ENCODE assay signal across 8 cellular contexts in genomic region chr12:75814856-75815754, GRCh38.
DNase-seq lines count a peak whose midpoint lies in the region; ATAC-seq and TF ChIP-seq lines count a peak whose summit lies in the region.

No MANE protein-coding gene starts in this region.

- H3K27me3 Mint-ChIP-seq in CD8-positive, alpha-beta memory T cell, result no peaks in the 10 kb centered on the region
- no peaks in the 10 kb centered on the region for H3K27me3 Mint-ChIP-seq in T-cell

- DNase-seq in CD8-positive, alpha-beta memory T cell, result peak in 1 of 5 donors; percentile 32
- DNase-seq in HCT116 (ENCODE audit: low read depth, low spot score) (no peak), T-cell (peak in 2 of 34 experiments; percentile 1 to 3), retinal pigment epithelial cell (ENCODE audit: low read depth) (peak; percentile 92), activated gamma-delta T cell (lab: John Stamatoyannopoulos, UW) (no peak), testis (no peak)

- H3K4me1 Mint-ChIP-seq in CD8-positive, alpha-beta memory T cell, result peaks cover 17 to 36% (median 20%) of the 10 kb centered on the region in 3 donors
- peaks cover 0 to 30% (median 18%) of the 10 kb centered on the region in 3 donors for H3K4me1 Mint-ChIP-seq in T-cell

- H3K4me1 ChIP-seq in CD8-positive, alpha-beta memory T cell (ENCODE audit: insufficient read depth, low read length), result no peaks in the 10 kb centered on the region
- H3K4me1 ChIP-seq in HCT116 (ENCODE audit: control insufficient read depth in 1 of 2, insufficient read depth in 2 of 2, low read length in 2 of 2), result peaks cover 36 to 63% of the 10 kb centered on the region in 2 experiments
- peaks cover 4 to 25% (median 15%) of the 10 kb centered on the region in 3 donors for H3K4me1 ChIP-seq in gastroesophageal sphincter
- peaks cover 5% of the 10 kb centered on the region for H3K4me1 ChIP-seq in testis

- H3K27ac Mint-ChIP-seq in CD8-positive, alpha-beta memory T cell, result peak overlapping the region; percentile 27 to 87 (median 54)
- H3K27ac Mint-ChIP-seq in T-cell, result peak overlapping the region; percentile 45 to 68

- no peaks in the 10 kb centered on the region for H3K9me3 Mint-ChIP-seq in CD8-positive, alpha-beta memory T cell
- H3K9me3 Mint-ChIP-seq in T-cell, result no peaks in the 10 kb centered on the region

- H2AFZ ChIP-seq in HCT116 (ENCODE audit: low read depth, low read length, poor library complexity, severe bottlenecking), result no peak overlapping the region

- no peaks in the 10 kb centered on the region for H4K20me1 ChIP-seq in HCT116 (ENCODE audit: insufficient read depth)

- WGBS in gastroesophageal sphincter (ENCODE audit: low coverage in 1 of 2), 2 donors, result 0 to 9% methylated on average over 4 to 6 of the region's 6 CpGs
- WGBS in testis, 2 donors, result 43 to 51% methylated on average over 6 of the region's 6 CpGs

- no peak overlapping the region for H3K4me3 ChIP-seq in CD8-positive, alpha-beta memory T cell (ENCODE audit: low read length)
- H3K4me3 ChIP-seq in HCT116 (replicated peaks in 1 of 2; ENCODE audit: low read depth in 1 of 2, low read length in 2 of 2), result no peak overlapping the region
- no peak overlapping the region for H3K4me3 ChIP-seq in gastroesophageal sphincter
- H3K4me3 ChIP-seq in retinal pigment epithelial cell (ENCODE audit: low read length), result no peak overlapping the region
- no peak overlapping the region for H3K4me3 ChIP-seq in testis

- POLR2A ChIA-PET in CD8-positive, alpha-beta memory T cell (lab: Charles Lee), result interaction anchor here (1.1 kb wide), 1 partner anchor 216 kb away, joined by 4 read pairs; the partner anchor contains the start of gene PHLDA1
- POLR2A ChIA-PET in HCT116 (lab: Charles Lee) (interaction anchor here (0.8 to 1.7 kb wide), 3 partner anchors 12 to 213 kb away, joined by 3 to 5 read pairs (median 4); no protein-coding TSS in a partner anchor), T-cell (lab: Charles Lee) (no interaction called here)

- TF ChIP-seq POLR2A in HCT116 (IDR thresholded peaks at IDR 0.05; ENCODE audit: borderline replicate concordance, extremely low read depth, insufficient read depth, insufficient read length) (no peak), gastroesophageal sphincter (IDR thresholded peaks at IDR 0.05) (no peak), testis (IDR thresholded peaks at IDR 0.05) (no peak)

- CTCF ChIA-PET in CD8-positive, alpha-beta memory T cell (lab: Charles Lee), result interaction anchor here (0.7 to 3.2 kb wide), 3 partner anchors 9 to 222 kb away, joined by 3 to 24 read pairs (median 9); partner anchors contain the start of gene PHLDA1
- CTCF ChIA-PET in HCT116 (lab: Charles Lee) (interaction anchor here (0.6 kb wide), 1 partner anchor 1186 kb away, joined by 3 read pairs; no protein-coding TSS in a partner anchor), T-cell (lab: Charles Lee) (interaction anchor here in 1 of 2 donors (1.4 kb wide), 1 partner anchor 225 kb away, joined by 3 read pairs; no protein-coding TSS in a partner anchor)

- no peak overlapping the region for H3K4me3 Mint-ChIP-seq in CD8-positive, alpha-beta memory T cell
- no peak overlapping the region for H3K4me3 Mint-ChIP-seq in T-cell

- intact Hi-C loops in HCT116 (cut with micrococcal nuclease), result no loop called here
- intact Hi-C loops in testis (cut with DNase I; ENCODE audit: low total_unique reads), result no loop called here

- TF ChIP-seq CTCF in HCT116 (IDR thresholded peaks at IDR 0.05 in 2 of 3, conservative IDR thresholded peaks at IDR 0.05 in 1 of 3; ENCODE audit: borderline replicate concordance in 1 of 3, insufficient read depth in 1 of 3, low read depth in 2 of 3, low read length in 2 of 3) (no peak), gastroesophageal sphincter (IDR thresholded peaks at IDR 0.05) (no peak), retinal pigment epithelial cell (conservative IDR thresholded peaks at IDR 0.05; ENCODE audit: low read depth, low read length) (no peak), testis (IDR thresholded peaks at IDR 0.05) (no peak)

- TF ChIP-seq EP300 in gastroesophageal sphincter (IDR thresholded peaks at IDR 0.05), result no peak

- no peaks in the 10 kb centered on the region for H3K36me3 ChIP-seq in CD8-positive, alpha-beta memory T cell (ENCODE audit: insufficient read depth, low read length)
- H3K36me3 ChIP-seq in HCT116 (ENCODE audit: control insufficient read depth in 1 of 2, insufficient read depth in 2 of 2, low read length in 2 of 2) (no peaks in the 10 kb centered on the region), gastroesophageal sphincter (no peaks in the 10 kb centered on the region), testis (ENCODE audit: low read depth, missing control alignments) (no peaks in the 10 kb centered on the region)

- no peaks in the 10 kb centered on the region for H3K9me3 ChIP-seq in CD8-positive, alpha-beta memory T cell (ENCODE audit: low read length)
- no peaks in the 10 kb centered on the region for H3K9me3 ChIP-seq in HCT116 (ENCODE audit: control insufficient read depth in 1 of 2, insufficient read depth in 1 of 2, low read depth in 1 of 2, low read length in 2 of 2)
- H3K9me3 ChIP-seq in gastroesophageal sphincter, result no peaks in the 10 kb centered on the region
- no peaks in the 10 kb centered on the region for H3K9me3 ChIP-seq in testis

- no peak overlapping the region for H3K4me2 ChIP-seq in HCT116 (ENCODE audit: low read length)

- no peak overlapping the region for H3K27ac ChIP-seq in CD8-positive, alpha-beta memory T cell (ENCODE audit: low read depth, low read length)
- H3K27ac ChIP-seq in HCT116 (ENCODE audit: low read depth, low read length) (peak overlapping the region; percentile 100), gastroesophageal sphincter (peak overlapping the region; percentile 17 to 64 (median 62)), testis (no peak overlapping the region)

- BruUV-seq in HCT116 (replicated peaks; lab: Mats Ljungman, UMichigan), result no TSS peak

- no peaks in the 10 kb centered on the region for H3K27me3 ChIP-seq in CD8-positive, alpha-beta memory T cell (ENCODE audit: insufficient read depth, low read length, poor library complexity, severe bottlenecking)
- H3K27me3 ChIP-seq in HCT116 (ENCODE audit: insufficient read depth, low read length) (no peaks in the 10 kb centered on the region), gastroesophageal sphincter (no peaks in the 10 kb centered on the region), testis (no peaks in the 10 kb centered on the region)

- no peaks in the 10 kb centered on the region for H3K36me3 Mint-ChIP-seq in CD8-positive, alpha-beta memory T cell
- H3K36me3 Mint-ChIP-seq in T-cell, result no peaks in the 10 kb centered on the region

- H3K9ac ChIP-seq in HCT116 (ENCODE audit: low read length), result no peak overlapping the region; the same call in 1 of the 2 replicates

- RAD21 ChIA-PET in HCT116 (lab: Charles Lee; ENCODE audit: low non-redundant PET in 1 of 2, low total read pairs in 2 of 2, uncharacterized antibody in 2 of 2, unreplicated experiment in 2 of 2), result interaction anchor here in 1 of 2 experiments (0.9 kb wide), 1 partner anchor 148 kb away, joined by 4 read pairs; no protein-coding TSS in a partner anchor

- H3K79me2 ChIP-seq in HCT116 (ENCODE audit: insufficient read depth, low read length), result no peaks in the 10 kb centered on the region

- TF ChIP-seq RAD21 in HCT116 (IDR thresholded peaks at IDR 0.05; ENCODE audit: low read depth), result no peak

- no peaks in the 10 kb centered on the region for H3K9me2 ChIP-seq in HCT116 (ENCODE audit: insufficient read depth)

- no peak for ATAC-seq in HCT116
- ATAC-seq in T-cell (replicated peaks in 1 of 4), result peak; percentile 34 to 63 (median 50)
- peak; percentile 87 for ATAC-seq in gastroesophageal sphincter
- no peak for ATAC-seq in GM18520 (IDR thresholded peaks at IDR 0.05; ENCODE audit: unreplicated experiment)

TF ChIP-seq in HCT116, 20 proteins besides CTCF, POLR2A, EP300 and RAD21:
- TF ChIP-seq ATF3 (IDR thresholded peaks at IDR 0.05), result no peak
- TF ChIP-seq, protein P1, sequence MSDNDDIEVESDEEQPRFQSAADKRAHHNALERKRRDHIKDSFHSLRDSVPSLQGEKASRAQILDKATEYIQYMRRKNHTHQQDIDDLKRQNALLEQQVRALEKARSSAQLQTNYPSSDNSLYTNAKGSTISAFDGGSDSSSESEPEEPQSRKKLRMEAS (IDR thresholded peaks at IDR 0.05), result 0 out of 2 replicates have a peak, but pooled peaks have one; percentile 20
TF ChIP-seq in HCT116: peak in this region for 1.

Comparison
In these comparisons a context has a peak if more than half of its experiments do, and no peak if none do; other contexts are left out.
1. H3K27ac ChIP-seq: peak in HCT116 (single experiment) and gastroesophageal sphincter (4 of 4); none in CD8-positive, alpha-beta memory T cell (single experiment) and testis (0 of 2).
2. ATAC-seq: peak in T-cell (4 of 4) and gastroesophageal sphincter (single experiment); none in HCT116 (single experiment) and GM18520 (single experiment).
3. POLR2A ChIA-PET loops: an anchor here in CD8-positive, alpha-beta memory T cell (1.1 kb wide) and HCT116 (0.8 to 1.7 kb wide); none called in T-cell.